In genomic region chr6:140043762-140044378, GRCh38 we compare ENCODE assay signal across 9 cellular contexts.
DNase-seq lines count a peak whose midpoint lies in the region; ATAC-seq, FAIRE-seq and TF ChIP-seq lines count a peak whose summit lies in the region.
"Had no signal": no experiment of that assay in that cellular context is flagged by ENCODE, and none has a peak within 500 bp of the region (broad histone marks: within the 10 kb centered on the region; RNA-seq: fewer than 3 reads in every experiment).

No MANE protein-coding gene starts in this region.

- H3K4me3 Mint-ChIP-seq in progenitor cell of endocrine pancreas (ENCODE audit: low read depth) (no peak overlapping the region), GM23338 (no peak overlapping the region)
- H3K4me3 Mint-ChIP-seq: activated CD4-positive, alpha-beta T cell treated with anti-CD3 and anti-CD28 coated beads, Interleukin-2, amount 10 ng/mL, durations not matched to agents 7 days and 5 days had no signal

- H3K27me3 Mint-ChIP-seq in progenitor cell of endocrine pancreas, result no peaks in the 10 kb centered on the region
- no peaks in the 10 kb centered on the region for H3K27me3 Mint-ChIP-seq in GM23338 (ENCODE audit: insufficient read depth, low read depth, poor library complexity)
- H3K27me3 Mint-ChIP-seq: activated CD4-positive, alpha-beta T cell treated with anti-CD3 and anti-CD28 coated beads, Interleukin-2, amount 10 ng/mL, durations not matched to agents 7 days and 5 days had no signal

- H3K9me3 ChIP-seq in left ventricle myocardium inferior (replicated peaks), result peaks cover 10% of the 10 kb centered on the region
- H3K9me3 ChIP-seq in upper lobe of right lung, result no peaks in the 10 kb centered on the region
- no peaks in the 10 kb centered on the region for H3K9me3 ChIP-seq in MM.1S (replicated peaks; ENCODE audit: insufficient read depth, low read length)

- intact Hi-C loops in left ventricle myocardium inferior (cut with micrococcal nuclease), result no loop called here
- intact Hi-C loops in left cardiac atrium (cut with DNase I), result no loop called here
- intact Hi-C loops in upper lobe of right lung (cut with DNase I), result no loop called here

- H3K4me1 Mint-ChIP-seq in progenitor cell of endocrine pancreas (ENCODE audit: low read depth) (no peaks in the 10 kb centered on the region), GM23338 (peaks cover 16% of the 10 kb centered on the region)
- H3K4me1 Mint-ChIP-seq: activated CD4-positive, alpha-beta T cell treated with anti-CD3 and anti-CD28 coated beads, Interleukin-2, amount 10 ng/mL, durations not matched to agents 7 days and 5 days had no signal

- DNase-seq in left ventricle myocardium inferior, result no peak
- no peak for DNase-seq in left cardiac atrium
- DNase-seq in NCI-H69 (lab: John Stamatoyannopoulos, UW), result peak; percentile 12
- peak; percentile 89 for DNase-seq in bronchial epithelial cell (ENCODE audit: low read depth)
- DNase-seq in upper lobe of right lung, result no peak
- DNase-seq in progenitor cell of endocrine pancreas (ENCODE audit: low spot score, unreplicated experiment), result no peak
- no peak for DNase-seq in GM23338 (ENCODE audit: low spot score)
- no peak for DNase-seq in MM.1S
- DNase-seq: activated CD4-positive, alpha-beta T cell treated with anti-CD3 and anti-CD28 coated beads, Interleukin-2, amount 10 ng/mL, durations not matched to agents 7 days and 5 days had no signal

- H3K9me2 ChIP-seq in GM23338 (ENCODE audit: insufficient read depth) (no peaks in the 10 kb centered on the region), MM.1S (replicated peaks; ENCODE audit: insufficient read depth, low read length) (no peaks in the 10 kb centered on the region)

- FAIRE-seq in bronchial epithelial cell (lab: Jason Lieb, UNC), result no peak

- H3K27ac Mint-ChIP-seq in progenitor cell of endocrine pancreas (no peak overlapping the region), GM23338 (no peak overlapping the region)
- H3K27ac Mint-ChIP-seq: activated CD4-positive, alpha-beta T cell treated with anti-CD3 and anti-CD28 coated beads, Interleukin-2, amount 10 ng/mL, durations not matched to agents 7 days and 5 days had no signal

- peak overlapping the region; percentile 50 for H3K27ac ChIP-seq in left ventricle myocardium inferior (replicated peaks)
- H3K27ac ChIP-seq in upper lobe of right lung, result no peak overlapping the region
- H3K27ac ChIP-seq in GM23338 (ENCODE audit: low read depth), result no peak overlapping the region
- no peak overlapping the region for H3K27ac ChIP-seq in MM.1S (ENCODE audit: low read length)

- H3K4me2 ChIP-seq in GM23338 (no peak overlapping the region), MM.1S (ENCODE audit: low read depth, low read length) (no peak overlapping the region)

- no peak overlapping the region for H3K9ac ChIP-seq in MM.1S (ENCODE audit: low read length)

- no peaks in the 10 kb centered on the region for H3K79me2 ChIP-seq in GM23338 (replicated peaks; ENCODE audit: insufficient read depth)
- no peaks in the 10 kb centered on the region for H3K79me2 ChIP-seq in MM.1S (ENCODE audit: low read length)

- H3K4me1 ChIP-seq in left ventricle myocardium inferior, result peaks cover 21% of the 10 kb centered on the region
- no peaks in the 10 kb centered on the region for H3K4me1 ChIP-seq in upper lobe of right lung
- H3K4me1 ChIP-seq in GM23338 (ENCODE audit: insufficient read depth), result peaks cover 4% of the 10 kb centered on the region
- H3K4me1 ChIP-seq in MM.1S (ENCODE audit: low read length), result no peaks in the 10 kb centered on the region

- H3K4me3 ChIP-seq in left ventricle myocardium inferior (no peak overlapping the region), bronchial epithelial cell (ENCODE audit: low read depth, low read length) (no peak overlapping the region), upper lobe of right lung (no peak overlapping the region), GM23338 (no peak overlapping the region), MM.1S (ENCODE audit: low read length) (no peak overlapping the region)

- H3K9me3 Mint-ChIP-seq in progenitor cell of endocrine pancreas (ENCODE audit: low read depth) (no peaks in the 10 kb centered on the region), GM23338 (no peaks in the 10 kb centered on the region)
- H3K9me3 Mint-ChIP-seq: activated CD4-positive, alpha-beta T cell treated with anti-CD3 and anti-CD28 coated beads, Interleukin-2, amount 10 ng/mL, durations not matched to agents 7 days and 5 days had no signal

- H4K20me1 ChIP-seq in GM23338 (replicated peaks; ENCODE audit: insufficient read depth) (no peaks in the 10 kb centered on the region), MM.1S (ENCODE audit: insufficient read depth, low read length) (no peaks in the 10 kb centered on the region)

- H3K27me3 ChIP-seq in left ventricle myocardium inferior (ENCODE audit: low read depth), result no peaks in the 10 kb centered on the region
- H3K27me3 ChIP-seq in bronchial epithelial cell (ENCODE audit: control insufficient read depth, insufficient read depth, low read length), result no peaks in the 10 kb centered on the region
- no peaks in the 10 kb centered on the region for H3K27me3 ChIP-seq in upper lobe of right lung
- H3K27me3 ChIP-seq in GM23338 (ENCODE audit: insufficient read depth), result no peaks in the 10 kb centered on the region
- H3K27me3 ChIP-seq in MM.1S (replicated peaks; ENCODE audit: insufficient read depth, low read length), result no peaks in the 10 kb centered on the region

- ATAC-seq in left cardiac atrium, result no peak
- peak; percentile 37 for ATAC-seq in upper lobe of right lung
- ATAC-seq in GM23338, result no peak

- H3K36me3 Mint-ChIP-seq in progenitor cell of endocrine pancreas (ENCODE audit: insufficient read depth), result no peaks in the 10 kb centered on the region
- no peaks in the 10 kb centered on the region for H3K36me3 Mint-ChIP-seq in GM23338 (ENCODE audit: low read depth)

- H3F3A ChIP-seq in GM23338 (replicated peaks; ENCODE audit: low read depth), result no peaks in the 10 kb centered on the region
- no peaks in the 10 kb centered on the region for H3F3A ChIP-seq in MM.1S (ENCODE audit: insufficient read depth, low read length)

- H3K36me3 ChIP-seq in left ventricle myocardium inferior (no peaks in the 10 kb centered on the region), bronchial epithelial cell (ENCODE audit: control insufficient read depth, insufficient read depth, low read length) (no peaks in the 10 kb centered on the region), upper lobe of right lung (no peaks in the 10 kb centered on the region), GM23338 (ENCODE audit: insufficient read depth) (no peaks in the 10 kb centered on the region), MM.1S (replicated peaks; ENCODE audit: insufficient read depth, low read length) (no peaks in the 10 kb centered on the region)

- no peak overlapping the region for H2AFZ ChIP-seq in GM23338
- H2AFZ ChIP-seq in MM.1S (ENCODE audit: low read length), result no peak overlapping the region

- TF ChIP-seq CTCF in left ventricle myocardium inferior (IDR thresholded peaks at IDR 0.05; ENCODE audit: borderline replicate concordance) (no peak), bronchial epithelial cell (IDR thresholded peaks at IDR 0.05; ENCODE audit: insufficient read depth, low read length, severe bottlenecking) (no peak), upper lobe of right lung (IDR thresholded peaks at IDR 0.05) (no peak), progenitor cell of endocrine pancreas (IDR thresholded peaks at IDR 0.05; ENCODE audit: unreplicated experiment) (no peak), GM23338 (conservative IDR thresholded peaks at IDR 0.05; ENCODE audit: low read depth in 2 of 2) (no peak), MM.1S (IDR thresholded peaks at IDR 0.05; ENCODE audit: low read length) (no peak)

TF ChIP-seq in GM23338, 12 proteins besides CTCF, POLR2A, EP300 and RAD21:
- TF ChIP-seq ZNF114 (CRISPR knock-in tag; IDR thresholded peaks at IDR 0.05) (no peak), NANOG (IDR thresholded peaks at IDR 0.05; ENCODE audit: borderline replicate concordance) (no peak), POLR2AphosphoS5 (IDR thresholded peaks at IDR 0.05; ENCODE audit: low read depth) (no peak), ZNF331 (CRISPR knock-in tag; IDR thresholded peaks at IDR 0.05; ENCODE audit: low read depth) (no peak)

Comparison
In these comparisons a context has a peak if more than half of its experiments do, and no peak if none do; other contexts are left out.
1. DNase-seq: peak in NCI-H69 (single experiment) and bronchial epithelial cell (single experiment); none in left ventricle myocardium inferior (single experiment), left cardiac atrium (single experiment), upper lobe of right lung (single experiment), progenitor cell of endocrine pancreas (single experiment), GM23338 (single experiment) and MM.1S (single experiment).